Comparison of ENCODE assay signal across 1 cellular context in the genomic region with DNA sequence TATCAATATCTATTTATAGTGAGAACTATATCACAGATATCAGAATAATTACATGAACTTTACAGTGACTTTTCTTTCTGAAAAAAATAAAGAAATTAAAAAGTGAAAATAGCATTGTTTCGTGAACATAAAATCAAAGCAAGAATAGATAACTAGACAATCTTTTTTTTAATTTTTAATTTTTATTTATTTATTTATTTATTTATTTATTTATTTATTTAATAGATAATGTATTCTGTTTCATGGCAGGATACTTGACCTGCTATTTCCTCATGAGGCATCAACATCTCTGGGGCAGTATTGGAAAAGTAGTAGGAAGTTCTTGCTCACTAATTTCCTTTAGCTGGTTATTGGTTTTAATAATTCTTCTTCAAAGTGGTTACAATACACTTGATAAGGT.
TF ChIP-seq lines count a peak whose summit lies in the region.

No MANE protein-coding gene starts in this region.

TF ChIP-seq in A549, 52 proteins besides CTCF, POLR2A, EP300 and RAD21 (continued from another document):
- TF ChIP-seq, protein P1, sequence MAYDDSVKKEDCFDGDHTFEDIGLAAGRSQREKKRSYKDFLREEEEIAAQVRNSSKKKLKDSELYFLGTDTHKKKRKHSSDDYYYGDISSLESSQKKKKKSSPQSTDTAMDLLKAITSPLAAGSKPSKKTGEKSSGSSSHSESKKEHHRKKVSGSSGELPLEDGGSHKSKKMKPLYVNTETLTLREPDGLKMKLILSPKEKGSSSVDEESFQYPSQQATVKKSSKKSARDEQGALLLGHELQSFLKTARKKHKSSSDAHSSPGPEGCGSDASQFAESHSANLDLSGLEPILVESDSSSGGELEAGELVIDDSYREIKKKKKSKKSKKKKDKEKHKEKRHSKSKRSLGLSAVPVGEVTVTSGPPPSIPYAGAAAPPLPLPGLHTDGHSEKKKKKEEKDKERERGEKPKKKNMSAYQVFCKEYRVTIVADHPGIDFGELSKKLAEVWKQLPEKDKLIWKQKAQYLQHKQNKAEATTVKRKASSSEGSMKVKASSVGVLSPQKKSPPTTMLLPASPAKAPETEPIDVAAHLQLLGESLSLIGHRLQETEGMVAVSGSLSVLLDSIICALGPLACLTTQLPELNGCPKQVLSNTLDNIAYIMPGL (CRISPR knock-in tag; IDR thresholded peaks at IDR 0.05; ENCODE audit: borderline replicate concordance) = no peak
